In genomic region chr12:120453977-120454376, GRCh38 we compare ENCODE assay signal across 2 cellular contexts.
TF ChIP-seq lines count a peak whose summit lies in the region.

No MANE protein-coding gene starts in this region.

TF ChIP-seq in HCT116, 20 proteins besides CTCF, POLR2A, EP300 and RAD21 (continued from another document):
- no peak for TF ChIP-seq REST (IDR thresholded peaks at IDR 0.05; ENCODE audit: low read depth)
- no peak for TF ChIP-seq MAX (IDR thresholded peaks at IDR 0.05)
- TF ChIP-seq CBX3 (IDR thresholded peaks at IDR 0.05; ENCODE audit: low read depth): no peak
- no peak for TF ChIP-seq SP1 (IDR thresholded peaks at IDR 0.05; ENCODE audit: low read depth)
- TF ChIP-seq TCF7L2 (IDR thresholded peaks at IDR 0.05; ENCODE audit: borderline replicate concordance, extremely low read depth, insufficient read depth, insufficient read length): no peak

TF ChIP-seq in SK-N-SH treated with all-trans-retinoic acid at 6 μM for 48 hours, 23 proteins besides CTCF, POLR2A, EP300 and RAD21 (continued from another document):
- TF ChIP-seq CSRNP3 (CRISPR knock-in tag; IDR thresholded peaks at IDR 0.05) (no peak), BACH2 (CRISPR knock-in tag; IDR thresholded peaks at IDR 0.05; ENCODE audit: borderline replicate concordance) (no peak), ZC3H10 (CRISPR knock-in tag; IDR thresholded peaks at IDR 0.05) (no peak), ZFP30 (CRISPR knock-in tag; IDR thresholded peaks at IDR 0.05) (no peak), TCF4 (CRISPR knock-in tag; IDR thresholded peaks at IDR 0.05; ENCODE audit: borderline replicate concordance) (no peak), ZNF70 (CRISPR knock-in tag; IDR thresholded peaks at IDR 0.05) (no peak), TOX (CRISPR knock-in tag; IDR thresholded peaks at IDR 0.05; ENCODE audit: borderline replicate concordance) (no peak), ZNF8 (CRISPR knock-in tag; IDR thresholded peaks at IDR 0.05) (no peak)
